ENCODE assay signal across 10 cellular contexts in genomic region chr3:59386165-59386564, GRCh38.
DNase-seq lines count a peak whose midpoint lies in the region; ATAC-seq, FAIRE-seq and TF ChIP-seq lines count a peak whose summit lies in the region.
"Had no signal": no experiment of that assay in that cellular context is flagged by ENCODE, and none has a peak within 500 bp of the region (broad histone marks: within the 10 kb centered on the region; RNA-seq: fewer than 3 reads in every experiment).

No MANE protein-coding gene starts in this region.

- no peaks in the 10 kb centered on the region for H3K36me3 Mint-ChIP-seq in glutamatergic neuron (ENCODE audit: unreplicated experiment)

- H3K4me3 Mint-ChIP-seq in glutamatergic neuron (ENCODE audit: unreplicated experiment) = no peak overlapping the region

- DNase-seq in kidney tubule cell (ENCODE audit: low spot score) (peak; percentile 44), NCI-H128 (lab: John Stamatoyannopoulos, UW; ENCODE audit: unreplicated experiment) (no peak), HTR-8/SVneo (ENCODE audit: insufficient read length, low spot score) (no peak), glutamatergic neuron (no peak)
- no peak for DNase-seq in effector CD8-positive, alpha-beta T cell (lab: John Stamatoyannopoulos, UW)
- DNase-seq: spleen had no signal

- ATAC-seq in GM18867 (IDR thresholded peaks at IDR 0.05; ENCODE audit: unreplicated experiment) (peak; percentile 72), GM21717 (IDR thresholded peaks at IDR 0.05; ENCODE audit: unreplicated experiment) (peak; percentile 87), HG03558 (IDR thresholded peaks at IDR 0.05; ENCODE audit: extremely low read depth, unreplicated experiment) (peak; percentile 73)
- ATAC-seq: Panc1 had no signal

- H3K27me3 Mint-ChIP-seq in glutamatergic neuron (ENCODE audit: unreplicated experiment) = no peaks in the 10 kb centered on the region

- no peak overlapping the region for H3K27ac Mint-ChIP-seq in glutamatergic neuron (ENCODE audit: unreplicated experiment)

- no peak for FAIRE-seq in HTR-8/SVneo (lab: Jason Lieb, UNC)

- H3K4me1 Mint-ChIP-seq in glutamatergic neuron (ENCODE audit: low read depth, unreplicated experiment) = no peaks in the 10 kb centered on the region

- no peak for TF ChIP-seq CTCF in glutamatergic neuron (IDR thresholded peaks at IDR 0.05; ENCODE audit: partially characterized antibody, unreplicated experiment)

- H3K9me3 Mint-ChIP-seq in glutamatergic neuron (ENCODE audit: unreplicated experiment) = no peaks in the 10 kb centered on the region
